ENCODE assay signal across 28 cellular contexts in the genomic region with DNA sequence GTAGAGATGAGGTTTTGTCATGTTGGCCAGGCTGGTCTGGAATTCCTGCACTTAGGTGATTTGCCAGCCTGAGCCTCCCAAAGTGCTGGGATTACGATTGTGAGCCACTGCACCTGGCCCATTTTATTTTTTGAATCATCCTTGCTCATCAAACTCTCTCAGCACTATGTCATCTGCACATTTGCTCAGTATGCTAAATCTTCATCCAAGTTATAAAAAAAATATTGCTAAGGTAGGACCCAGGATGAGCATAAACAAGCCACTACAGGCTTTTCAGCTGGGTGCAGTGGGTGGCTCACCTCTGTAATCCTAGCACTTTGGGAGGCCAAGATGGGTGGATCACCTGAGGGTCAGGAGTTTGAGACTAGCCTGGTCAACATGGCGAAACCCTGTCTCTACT.
"Had no signal": no experiment of that assay in that cellular context is flagged by ENCODE, and none has a peak within 500 bp of the region (broad histone marks: within the 10 kb centered on the region; RNA-seq: fewer than 3 reads in every experiment).

No MANE protein-coding gene starts in this region.

- DNase-seq: naive thymus-derived CD8-positive, alpha-beta T cell; nephron progenitor cell; nucleus accumbens; ovary; posterior cingulate gyrus; psoas muscle; right cardiac atrium; right lobe of liver; sigmoid colon; small intestine; stimulated activated CD4-positive, alpha-beta T cell treated with anti-CD3 and anti-CD28 coated beads, Interleukin-15, amount 100 ng/mL, for 24 hours; stimulated activated CD4-positive, alpha-beta T cell treated with anti-CD3 and anti-CD28 coated beads, Interleukin-4, amount 100 ng/mL, for 1 hour; stimulated activated CD4-positive, alpha-beta T cell treated with anti-CD3 and anti-CD28 coated beads, Interleukin-4, amount 100 ng/mL, for 4 hours; stimulated activated CD8-positive, alpha-beta memory T cell treated with anti-CD3 and anti-CD28 coated beads, Interleukin-4, amount 100 ng/mL, for 48 hours; stimulated activated naive CD4-positive, alpha-beta T cell; stimulated activated naive CD8-positive, alpha-beta T cell treated with anti-CD3 and anti-CD28 coated beads, Interleukin-15, amount 100 ng/mL, for 72 hours; stimulated activated naive CD8-positive, alpha-beta T cell treated with anti-CD3 and anti-CD28 coated beads, Interleukin-15, Interleukin-2, amounts not matched to agents 100 U/mL and 50 U/mL, for 24 hours; substantia nigra; testis; tibial artery; transverse colon; upper lobe of right lung; uterus had no signal

- H3K36me3 ChIP-seq: neutrophil, ovary, right lobe of liver, sigmoid colon, suprapubic skin, tibial artery, transverse colon, upper lobe of right lung, uterus had no signal

- H2AFZ ChIP-seq: parathyroid adenoma had no signal

- H3K27me3 ChIP-seq: neutrophil, ovary, right lobe of liver, sigmoid colon, suprapubic skin, testis, tibial artery, transverse colon, upper lobe of right lung, uterus had no signal

- ATAC-seq: naive thymus-derived CD8-positive, alpha-beta T cell; natural killer cell treated with Interleukin-12 subunit alpha and Interleukin-12 subunit beta and Interleukin-15 and Interleukin-18, amount 100 ng/mL, for 72 hours; psoas muscle; right cardiac atrium; right lobe of liver; stimulated activated memory B cell treated with anti-CD40 and anti-IgM and Interleukin-4, amounts not matched to agents 10 μg/mL and 1 μg/mL and 100 μg/mL, for 72 hours; stimulated activated naive CD8-positive, alpha-beta T cell treated with anti-CD3 and anti-CD28 coated beads, Interleukin-15, amount 100 ng/mL, for 72 hours; stimulated activated naive CD8-positive, alpha-beta T cell treated with anti-CD3 and anti-CD28 coated beads, Interleukin-15, Interleukin-2, amounts not matched to agents 100 U/mL and 50 U/mL, for 24 hours; upper lobe of right lung had no signal

- H3K27ac ChIP-seq: neutrophil, ovary, parathyroid adenoma, psoas muscle, right lobe of liver, sigmoid colon, suprapubic skin, testis, tibial artery, transverse colon, upper lobe of right lung, uterus had no signal

- H3K4me1 ChIP-seq: parathyroid adenoma, psoas muscle, right lobe of liver, sigmoid colon, testis, tibial artery, transverse colon, upper lobe of right lung, uterus had no signal

- H3K79me2 ChIP-seq: parathyroid adenoma had no signal

- FAIRE-seq: small intestine had no signal

- H3K4me3 ChIP-seq: ovary, psoas muscle, right lobe of liver, sigmoid colon, suprapubic skin, testis, tibial artery, transverse colon, upper lobe of right lung, uterus had no signal

- H3K9me3 ChIP-seq: neutrophil, ovary, psoas muscle, right lobe of liver, sigmoid colon, suprapubic skin, testis, tibial artery, transverse colon, upper lobe of right lung, uterus had no signal
